Comparison of ENCODE assay signal across 28 cellular contexts in the genomic region with DNA sequence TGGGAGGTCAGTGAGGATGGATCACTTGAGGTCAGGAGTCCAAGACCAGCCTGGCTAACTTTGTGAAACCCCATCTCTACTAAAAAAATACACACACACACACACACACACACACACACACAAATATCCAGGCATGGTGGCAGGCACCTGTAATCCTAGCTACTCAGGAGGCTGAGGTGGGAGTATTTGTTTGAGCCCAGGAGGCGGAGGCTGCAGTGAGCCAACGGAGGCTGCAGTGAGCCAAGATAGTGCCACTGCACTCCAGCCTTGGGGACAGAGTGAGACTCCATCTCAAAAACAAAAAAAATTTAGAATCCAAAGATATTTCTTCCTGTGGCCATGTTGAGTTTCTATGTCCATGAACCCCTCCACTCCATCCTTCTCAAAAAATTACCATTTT. TPM values are rescaled to one million over a fixed set of nuclear protein-coding genes. Genes with fewer than 3 reads are reported as not detected.
DNase-seq lines count a peak whose midpoint lies in the region; ATAC-seq, FAIRE-seq and TF ChIP-seq lines count a peak whose summit lies in the region.
"Had no signal": no experiment of that assay in that cellular context is flagged by ENCODE, and none has a peak within 500 bp of the region (broad histone marks: within the 10 kb centered on the region; RNA-seq: fewer than 3 reads in every experiment).

No MANE protein-coding gene starts in this region.

- H3K36me3 ChIP-seq in HEK293 (ENCODE audit: control insufficient read depth in 2 of 2, insufficient read depth in 1 of 2, low read length in 2 of 2) (no peaks in the 10 kb centered on the region), K562 (ENCODE audit: control insufficient read depth, insufficient read depth, low read length) (no peaks in the 10 kb centered on the region)
- H3K36me3 ChIP-seq: BE2C, BLaER1 had no signal

- H3K9me3 ChIP-seq in HEK293 (ENCODE audit: control insufficient read depth, insufficient read depth, low read depth, low read length) = no peaks in the 10 kb centered on the region
- H3K9me3 ChIP-seq in K562 (replicated peaks; ENCODE audit: control insufficient read depth, insufficient read depth, low read depth, low read length) = no peaks in the 10 kb centered on the region
- H3K9me3 ChIP-seq: BE2C, BLaER1 had no signal

- no peak overlapping the region for H3K4me3 ChIP-seq in HEK293 (ENCODE audit: low read depth, low read length)
- no peak overlapping the region for H3K4me3 ChIP-seq in K562
- H3K4me3 ChIP-seq: BLaER1, GM12878 had no signal

- H3K27ac ChIP-seq in HEK293 (ENCODE audit: extremely low read depth, low read depth, low read length) (no peak overlapping the region), K562 (ENCODE audit: extremely low read depth, low read depth, low read length) (no peak overlapping the region)
- H3K27ac ChIP-seq: BLaER1 had no signal

- no peak for TF ChIP-seq CTCF in HEK293 (tag by site-specific recombination; IDR thresholded peaks at IDR 0.05)
- TF ChIP-seq CTCF in K562 (IDR thresholded peaks at IDR 0.05 in 2 of 3, conservative IDR thresholded peaks at IDR 0.05 in 1 of 3; ENCODE audit: insufficient read depth in 2 of 3, low read depth in 1 of 3, low read length in 3 of 3) = no peak

- no peak overlapping the region for H2AFZ ChIP-seq in K562 (ENCODE audit: low read depth, low read length)

- no peaks in the 10 kb centered on the region for H3K9me1 ChIP-seq in K562 (ENCODE audit: control insufficient read depth, insufficient read depth, low read length)

- DNase-seq in K562 (ENCODE audit: extremely low read depth in 1 of 4, low spot score in 3 of 4) (no peak), SKM-1 (lab: John Stamatoyannopoulos, UW; ENCODE audit: unreplicated experiment) (no peak)
- DNase-seq: 8988T; ACHN; BE2C; C1 segment of cervical spinal cord; CD4-positive, alpha-beta memory T cell; CD4-positive, CD25-positive, alpha-beta regulatory T cell; CD8-positive, alpha-beta memory T cell; COR-L47; DMS 273 treated with DMSO at 0.1 percent for 48 hours; DMS153; DMS53; DMS79; DND-41; EL; GDM1 had no signal

- 19% methylated on average over 2 of the region's 2 CpGs for WGBS in K562 (ENCODE audit: insufficient coverage, low coverage, missing lambda C conversion rate)

- POLR2A ChIA-PET in HEK293 (lab: Yijun Ruan, JAX) = no interaction called here
- POLR2A ChIA-PET in K562 (lab: Yijun Ruan, JAX) = interaction anchor here (0.7 to 1.1 kb wide), 2 partner anchors 10 to 43 kb away, joined by 3 to 4 read pairs; no protein-coding TSS in a partner anchor

- in situ Hi-C loops in K562 (cut with MboI) = no loop called here

- no peak for TF ChIP-seq EP300 in K562 (IDR thresholded peaks at IDR 0.05; ENCODE audit: low read length)

- intact Hi-C loops in K562 (cut with micrococcal nuclease) = no loop called here

- H3K4me1 ChIP-seq in HEK293 (ENCODE audit: control insufficient read depth, insufficient read depth, low read length) (peaks cover 18% of the 10 kb centered on the region), K562 (replicated peaks in 1 of 2; ENCODE audit: control insufficient read depth in 2 of 2, insufficient read depth in 2 of 2, low read length in 2 of 2) (peaks cover 4 to 5% of the 10 kb centered on the region in 2 experiments; a peak in 2 of 5 replicates)

- CTCF ChIA-PET in HEK293 (lab: Yijun Ruan, JAX) = interaction anchor here (0.6 to 1.1 kb wide), 4 partner anchors 15 to 966 kb away, joined by 3 read pairs; no protein-coding TSS in a partner anchor
- CTCF ChIA-PET in K562 (lab: Yijun Ruan, JAX; ENCODE audit: low intra/inter-chr PET ratio) = no interaction called here

- no peaks in the 10 kb centered on the region for H3K79me2 ChIP-seq in K562 (ENCODE audit: control insufficient read depth, insufficient read depth, low read length)

- peaks cover 8 to 22% of the 10 kb centered on the region in 2 experiments; a peak in 4 of 5 replicates for H3K27me3 ChIP-seq in K562 (ENCODE audit: control insufficient read depth in 2 of 2, insufficient read depth in 2 of 2, low read length in 2 of 2)
- H3K27me3 ChIP-seq: BLaER1 had no signal

- TF ChIP-seq POLR2A in K562 (conservative IDR thresholded peaks at IDR 0.05) = no peak

- no peak for FAIRE-seq in K562 (lab: Jason Lieb, UNC)
- FAIRE-seq: A204.1, GM12878, GM12892, GM18507 had no signal

- H3K9ac ChIP-seq in K562 (ENCODE audit: insufficient read depth in 1 of 2, low read depth in 2 of 2, low read length in 2 of 2) = no peak overlapping the region
- H3K9ac ChIP-seq: BLaER1 had no signal

- H4K20me1 ChIP-seq in K562 (replicated peaks; ENCODE audit: control insufficient read depth, insufficient read depth, low read length) = no peaks in the 10 kb centered on the region
- H4K20me1 ChIP-seq: BLaER1 had no signal

- no TSS peak for BruUV-seq in K562 (replicated peaks; lab: Mats Ljungman, UMichigan)

- TF ChIP-seq RAD21 in K562 (CRISPR knock-in tag; conservative IDR thresholded peaks at IDR 0.05 in 1 of 2, IDR thresholded peaks at IDR 0.05 in 1 of 2) = no peak

- no peak for ATAC-seq in K562
- no peak for ATAC-seq in GM19455 (IDR thresholded peaks at IDR 0.05; ENCODE audit: unreplicated experiment)
- ATAC-seq: GM12878 had no signal

- H3K4me2 ChIP-seq in K562 (ENCODE audit: insufficient read depth, low read length) = no peak overlapping the region
- H3K4me2 ChIP-seq: BLaER1 had no signal

RNA-seq across cellular contexts. Expression of gene CDC23, which starts 21.5 kb away (rescaled TPM):
- 54.9 and 94.0 TPM in 2 replicates for total RNA-seq in K562 (2011; cell fraction: chromatin; rRNA removed; ENCODE audit: low replicate concordance)
- total RNA-seq in K562 (2011; cell fraction: nucleolus; rRNA removed) = 43.7 and 49.0 TPM in 2 replicates
- total RNA-seq in K562 (2011; cell fraction: nucleoplasm; rRNA removed) = 44.3 and 54.0 TPM in 2 replicates
- 34.5 and 44.1 TPM in 2 replicates for total RNA-seq in K562 (2014; rRNA removed)
- total RNA-seq in K562 (2014; rRNA removed; fragmentation: Illumina TruSeq; extraction: Trizol) = 65.5 and 70.7 TPM in 2 replicates
- total RNA-seq in K562 (2015; rRNA removed; fragmentation: Illumina TruSeq; extraction: Trizol) = 54.8 and 58.4 TPM in 2 replicates
- total RNA-seq in K562 (2021) = 53.0 and 63.2 TPM in 2 replicates
- polyA plus RNA-seq in K562 (2011; rRNA removed) = 88.2 and 103 TPM in 2 replicates
- polyA plus RNA-seq in K562 (2011; cell fraction: cytosol; rRNA removed) = 37.5 and 60.2 TPM in 2 replicates
- 72.5 and 118 TPM in 2 replicates for polyA plus RNA-seq in K562 (2011; cell fraction: nucleus; rRNA removed)
- polyA plus RNA-seq in K562 (2012) = 35.6 and 40.4 TPM in 2 replicates
- 64.9 and 77.9 TPM in 2 replicates for polyA plus RNA-seq in K562 (2014; fragmentation: Illumina TruSeq; extraction: Trizol)
- 100 to 1,000 TPM; 123 to 157 TPM for polyA plus RNA-seq in K562 (2014; fragmentation: Nextera tagmentation; extraction: Ambion mirVana)
- polyA plus RNA-seq in K562 (2014; rRNA removed) = 56.1 and 58.0 TPM in 2 replicates
- polyA minus RNA-seq in K562 (2011; rRNA and poly(A)+ RNA removed) = 62.2 and 66.4 TPM in 2 replicates
- polyA minus RNA-seq in K562 (2011; cell fraction: cytosol; rRNA and poly(A)+ RNA removed) = 18.3 and 26.3 TPM in 2 replicates
- 49.7 and 57.3 TPM in 2 replicates for polyA minus RNA-seq in K562 (2011; cell fraction: nucleus; rRNA and poly(A)+ RNA removed)

RNA-seq across cellular contexts. Expression of gene GFRA3, which starts 39.8 kb away (rescaled TPM):
- total RNA-seq in K562 (2011; cell fraction: chromatin; rRNA removed; ENCODE audit: low replicate concordance) = 0.37 TPM in 2 replicates
- total RNA-seq in K562 (2011; cell fraction: nucleolus; rRNA removed) = 0.50 and 0.66 TPM in 2 replicates
- total RNA-seq in K562 (2011; cell fraction: nucleoplasm; rRNA removed) = 0.44 and 0.76 TPM in 2 replicates
- total RNA-seq in K562 (2014; rRNA removed) = not detected in 2 replicates
- not detected in 2 replicates for total RNA-seq in K562 (2014; rRNA removed; fragmentation: Illumina TruSeq; extraction: Trizol)
- total RNA-seq in K562 (2015; rRNA removed; fragmentation: Illumina TruSeq; extraction: Trizol) = not detected in 2 replicates
- total RNA-seq in K562 (2021) = not detected in 2 replicates
- polyA plus RNA-seq in K562 (2011; rRNA removed) = 0.08 and 0.42 TPM in 2 replicates
- polyA plus RNA-seq in K562 (2011; cell fraction: cytosol; rRNA removed) = 0.42 and 0.47 TPM in 2 replicates
- polyA plus RNA-seq in K562 (2011; cell fraction: nucleus; rRNA removed) = 0.11 and 0.14 TPM in 2 replicates
- 0.06 and 0.10 TPM in 2 replicates for polyA plus RNA-seq in K562 (2012)
- 0.09 and 0.10 TPM in 2 replicates for polyA plus RNA-seq in K562 (2014; fragmentation: Illumina TruSeq; extraction: Trizol)
- not detected for polyA plus RNA-seq in K562 (2014; fragmentation: Nextera tagmentation; extraction: Ambion mirVana)
- polyA plus RNA-seq in K562 (2014; rRNA removed) = 0.05 and 0.12 TPM in 2 replicates
- 0.09 TPM in 1 of 2 replicates, not detected in the other for polyA minus RNA-seq in K562 (2011; rRNA and poly(A)+ RNA removed)
- polyA minus RNA-seq in K562 (2011; cell fraction: cytosol; rRNA and poly(A)+ RNA removed) = not detected in 2 replicates
- polyA minus RNA-seq in K562 (2011; cell fraction: nucleus; rRNA and poly(A)+ RNA removed) = not detected in 2 replicates
- total RNA-seq: CD4-positive, alpha-beta memory T cell; CD4-positive, CD25-positive, alpha-beta regulatory T cell; CD8-positive, alpha-beta memory T cell; Daoy; G401 had no signal
- polyA plus RNA-seq: AG04450; CD14-positive monocyte; CD4-positive, alpha-beta memory T cell; CD4-positive, CD25-positive, alpha-beta regulatory T cell; CD8-positive, alpha-beta memory T cell had no signal

RNA-seq across cellular contexts. Expression of gene KIF20A, which starts 55.7 kb away (rescaled TPM):
- total RNA-seq in K562 (2011; cell fraction: chromatin; rRNA removed; ENCODE audit: low replicate concordance) = 122 and 137 TPM in 2 replicates
- 95.4 and 97.0 TPM in 2 replicates for total RNA-seq in K562 (2011; cell fraction: nucleolus; rRNA removed)
- total RNA-seq in K562 (2011; cell fraction: nucleoplasm; rRNA removed) = 81.0 and 82.0 TPM in 2 replicates
- total RNA-seq in K562 (2014; rRNA removed) (40.8 and 44.9 TPM in 2 replicates), K562 (2014; rRNA removed; fragmentation: Illumina TruSeq; extraction: Trizol) (61.2 and 63.1 TPM in 2 replicates), K562 (2015; rRNA removed; fragmentation: Illumina TruSeq; extraction: Trizol) (51.9 and 55.5 TPM in 2 replicates), K562 (2021) (49.0 and 52.6 TPM in 2 replicates)
- polyA plus RNA-seq in K562 (2011; rRNA removed) (53.9 and 57.0 TPM in 2 replicates), K562 (2014; fragmentation: Illumina TruSeq; extraction: Trizol) (52.3 and 59.6 TPM in 2 replicates), K562 (2014; fragmentation: Nextera tagmentation; extraction: Ambion mirVana) (10 to 100 TPM; 39.8 to 58.7 TPM), K562 (2014; rRNA removed) (36.8 and 39.6 TPM in 2 replicates)
- 31.9 and 42.7 TPM in 2 replicates for polyA plus RNA-seq in K562 (2011; cell fraction: cytosol; rRNA removed)
- polyA plus RNA-seq in K562 (2011; cell fraction: nucleus; rRNA removed) = 94.3 and 132 TPM in 2 replicates
- polyA plus RNA-seq in K562 (2012) = 28.5 and 32.7 TPM in 2 replicates
- 126 and 142 TPM in 2 replicates for polyA minus RNA-seq in K562 (2011; rRNA and poly(A)+ RNA removed)
- 49.5 and 58.0 TPM in 2 replicates for polyA minus RNA-seq in K562 (2011; cell fraction: cytosol; rRNA and poly(A)+ RNA removed)
- polyA minus RNA-seq in K562 (2011; cell fraction: nucleus; rRNA and poly(A)+ RNA removed) = 73.5 and 136 TPM in 2 replicates
- total RNA-seq: CD4-positive, alpha-beta memory T cell had no signal
- polyA plus RNA-seq: CD14-positive monocyte; CD4-positive, alpha-beta memory T cell had no signal

RNA-seq across cellular contexts. Expression of gene BRD8, which starts 56.2 kb away (rescaled TPM):
- total RNA-seq in K562 (2011; cell fraction: chromatin; rRNA removed; ENCODE audit: low replicate concordance) = 262 and 465 TPM in 2 replicates
- total RNA-seq in K562 (2011; cell fraction: nucleolus; rRNA removed) = 139 and 153 TPM in 2 replicates
- total RNA-seq in K562 (2011; cell fraction: nucleoplasm; rRNA removed) = 257 and 290 TPM in 2 replicates
- total RNA-seq in K562 (2014; rRNA removed) = 53.9 and 54.6 TPM in 2 replicates
- total RNA-seq in K562 (2014; rRNA removed; fragmentation: Illumina TruSeq; extraction: Trizol) = 71.2 and 85.6 TPM in 2 replicates
- 55.2 and 57.1 TPM in 2 replicates for total RNA-seq in K562 (2015; rRNA removed; fragmentation: Illumina TruSeq; extraction: Trizol)
- total RNA-seq in K562 (2021) = 65.7 and 74.1 TPM in 2 replicates
- 163 and 175 TPM in 2 replicates for polyA plus RNA-seq in K562 (2011; rRNA removed)
- 43.2 and 73.7 TPM in 2 replicates for polyA plus RNA-seq in K562 (2011; cell fraction: cytosol; rRNA removed)
- 342 and 416 TPM in 2 replicates for polyA plus RNA-seq in K562 (2011; cell fraction: nucleus; rRNA removed)
- polyA plus RNA-seq in K562 (2012) = 62.7 and 76.2 TPM in 2 replicates
- polyA plus RNA-seq in K562 (2014; fragmentation: Illumina TruSeq; extraction: Trizol) = 87.9 and 88.4 TPM in 2 replicates
- polyA plus RNA-seq in K562 (2014; fragmentation: Nextera tagmentation; extraction: Ambion mirVana) = 100 to 1,000 TPM in 1 of 2 experiments, 10 to 100 TPM in 1; 89.5 to 141 TPM
- 76.8 and 87.0 TPM in 2 replicates for polyA plus RNA-seq in K562 (2014; rRNA removed)
- polyA minus RNA-seq in K562 (2011; rRNA and poly(A)+ RNA removed) = 110 and 130 TPM in 2 replicates
- polyA minus RNA-seq in K562 (2011; cell fraction: cytosol; rRNA and poly(A)+ RNA removed) = 22.6 and 38.0 TPM in 2 replicates
- 75.5 and 117 TPM in 2 replicates for polyA minus RNA-seq in K562 (2011; cell fraction: nucleus; rRNA and poly(A)+ RNA removed)
